In the genomic region with DNA sequence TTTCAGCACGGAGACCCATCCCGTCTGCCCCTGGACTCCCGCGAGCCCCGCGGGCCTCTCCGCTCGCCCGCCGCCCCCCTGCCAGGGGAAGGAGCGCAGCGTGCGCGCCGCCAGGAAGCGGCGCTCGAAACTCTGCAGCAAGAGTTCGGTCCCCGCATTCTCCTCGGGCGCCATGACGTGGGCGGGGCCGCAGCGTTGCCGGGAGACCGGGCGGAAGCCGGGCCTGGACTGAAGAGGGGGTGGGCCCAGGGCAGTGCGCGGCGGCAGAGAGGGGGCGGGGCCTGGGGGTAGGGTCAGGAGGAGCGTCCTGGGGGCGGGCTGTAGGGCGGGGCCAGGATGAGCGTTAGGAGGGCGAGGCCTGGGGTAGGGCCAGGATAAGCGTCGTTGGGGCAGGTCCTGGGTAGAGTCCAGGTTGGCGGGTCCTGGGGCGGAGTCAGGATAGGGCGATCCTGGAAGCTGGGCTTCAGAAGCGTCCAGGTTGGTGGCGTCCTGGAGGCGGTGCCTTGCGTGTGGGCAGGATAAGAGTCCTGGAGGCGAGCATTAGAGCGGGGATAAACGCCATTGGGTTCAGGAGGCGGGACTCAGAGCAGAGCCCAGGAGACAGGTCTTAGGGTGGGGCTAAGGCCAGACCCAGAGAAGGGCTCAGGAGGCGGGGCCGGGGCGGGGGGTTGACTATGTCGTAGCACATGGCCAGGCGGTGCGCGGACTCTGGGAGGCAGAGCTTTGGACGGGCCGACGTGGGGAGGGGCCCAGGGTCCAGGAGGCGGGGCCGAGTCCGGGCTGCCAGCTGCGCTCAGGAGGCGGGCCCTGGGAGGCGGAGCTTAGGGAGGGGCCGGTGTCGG, we compare ENCODE assay signal across 8 cellular contexts.
A peak's percentile ranks its signal among the peaks of the same experiment; 100 is the strongest.
DNase-seq lines count a peak whose midpoint lies in the region; ATAC-seq and TF ChIP-seq lines count a peak whose summit lies in the region.
"Not testable (repeated sequence)": the region's sequence is repeated elsewhere in the genome, so short reads cannot be mapped to it uniquely, and the experiment has no call there.

No MANE protein-coding gene starts in this region.

- not testable (repeated sequence) for H3K36me3 ChIP-seq in BJ (ENCODE audit: control insufficient read depth, insufficient read depth, low read length); liver (ENCODE audit: control insufficient read depth in 4 of 4, insufficient read depth in 3 of 4, low read depth in 1 of 4, low read length in 3 of 4)

- peak; percentile 100 for ATAC-seq in GM19438 (IDR thresholded peaks at IDR 0.05; ENCODE audit: low read depth, unreplicated experiment)
- ATAC-seq in HG03565 (IDR thresholded peaks at IDR 0.05; ENCODE audit: unreplicated experiment): peak; percentile 86

- peaks cover 16% of the 10 kb centered on the region for H3K4me1 Mint-ChIP-seq in activated CD4-positive, alpha-beta memory T cell treated with anti-CD3 and anti-CD28 coated beads, Interleukin-2, amount 10 ng/mL, durations not matched to agents 7 days and 5 days

- H3K27me3 ChIP-seq in BJ (ENCODE audit: control insufficient read depth, insufficient read depth, low read length); liver (ENCODE audit: control insufficient read depth in 4 of 4, insufficient read depth in 4 of 4, low read length in 3 of 4): not testable (repeated sequence)

- under 1% methylated on average over 70 of the region's 70 CpGs for WGBS in liver

- peak; percentile 96 for DNase-seq in BJ (ENCODE audit: low read depth)
- DNase-seq in NCI-H82 (lab: John Stamatoyannopoulos, UW): peak; percentile 16
- DNase-seq in activated CD4-positive, alpha-beta memory T cell treated with anti-CD3 and anti-CD28 coated beads, Interleukin-2, amount 10 ng/mL, durations not matched to agents 7 days and 5 days: peak; percentile 97
- DNase-seq in dermis microvascular lymphatic vessel endothelial cell (ENCODE audit: low read depth in 2 of 2): peak; percentile 96 to 98
- DNase-seq in stimulated activated CD4-positive, alpha-beta T cell treated with anti-CD3 and anti-CD28 coated beads, Interleukin-2, amount 100 ng/mL, for 48 hours: peak; percentile 95 to 97

- not testable (repeated sequence) for TF ChIP-seq CTCF in BJ (IDR thresholded peaks at IDR 0.05; ENCODE audit: insufficient read depth, low read depth, low read length); liver (IDR thresholded peaks at IDR 0.05; ENCODE audit: low read depth, low read length, missing input control)

- not testable (repeated sequence) for H3K9me3 Mint-ChIP-seq in activated CD4-positive, alpha-beta memory T cell treated with anti-CD3 and anti-CD28 coated beads, Interleukin-2, amount 10 ng/mL, durations not matched to agents 7 days and 5 days

- TF ChIP-seq RAD21 in liver (IDR thresholded peaks at IDR 0.05): not testable (repeated sequence)

- POLR2A ChIA-PET in BJ (lab: Charles Lee); activated CD4-positive, alpha-beta memory T cell treated with anti-CD3 and anti-CD28 coated beads, Interleukin-2, amount 10 ng/mL, durations not matched to agents 7 days and 5 days (lab: Charles Lee): not testable (repeated sequence)

- H3K9me3 ChIP-seq in liver (ENCODE audit: control insufficient read depth in 4 of 4, low read length in 3 of 4): not testable (repeated sequence)

- H3K27ac Mint-ChIP-seq in activated CD4-positive, alpha-beta memory T cell treated with anti-CD3 and anti-CD28 coated beads, Interleukin-2, amount 10 ng/mL, durations not matched to agents 7 days and 5 days: peak overlapping the region; percentile 99

- H3K36me3 Mint-ChIP-seq in activated CD4-positive, alpha-beta memory T cell treated with anti-CD3 and anti-CD28 coated beads, Interleukin-2, amount 10 ng/mL, durations not matched to agents 7 days and 5 days (ENCODE audit: low read depth): not testable (repeated sequence)

- peaks cover 0 to 10% (median 3%) of the 10 kb centered on the region in 4 donors for H3K4me1 ChIP-seq in liver (ENCODE audit: control insufficient read depth in 4 of 4, insufficient read depth in 4 of 4, low read length in 3 of 4)

- H3K27me3 Mint-ChIP-seq in activated CD4-positive, alpha-beta memory T cell treated with anti-CD3 and anti-CD28 coated beads, Interleukin-2, amount 10 ng/mL, durations not matched to agents 7 days and 5 days: not testable (repeated sequence)

- H3K27ac ChIP-seq in liver (ENCODE audit: low read depth in 1 of 2, low read length in 2 of 2): peak overlapping the region; percentile 82 to 84

- peak overlapping the region; percentile 57 for H3K4me3 ChIP-seq in BJ (ENCODE audit: low read depth, low read length)
- H3K4me3 ChIP-seq in liver (ENCODE audit: low read depth in 1 of 3, low read length in 3 of 3): peak overlapping the region in 2 of 3 donors; percentile 64 to 66

- H3K4me3 Mint-ChIP-seq in activated CD4-positive, alpha-beta memory T cell treated with anti-CD3 and anti-CD28 coated beads, Interleukin-2, amount 10 ng/mL, durations not matched to agents 7 days and 5 days: peak overlapping the region; percentile 96

- peak overlapping the region in 1 of 2 donors; percentile 60 for H3K9ac ChIP-seq in liver (ENCODE audit: low read depth in 1 of 2, low read length in 2 of 2)

- CTCF ChIA-PET in BJ (lab: Yijun Ruan, JAX): interaction anchor here (0.5 to 1.7 kb wide), 2 partner anchors 142 to 240 kb away, joined by 3 to 4 read pairs; no protein-coding TSS in a partner anchor
- CTCF ChIA-PET in activated CD4-positive, alpha-beta memory T cell treated with anti-CD3 and anti-CD28 coated beads, Interleukin-2, amount 10 ng/mL, durations not matched to agents 7 days and 5 days (lab: Charles Lee): not testable (repeated sequence)

TF ChIP-seq in liver, 16 proteins besides CTCF, POLR2A, EP300 and RAD21:
- peak in 1 of 2 donors; percentile 62 for TF ChIP-seq GABPA (IDR thresholded peaks at IDR 0.05 in 1 of 2, conservative IDR thresholded peaks at IDR 0.05 in 1 of 2)
- peak; percentile 50 for TF ChIP-seq FOXA1 (IDR thresholded peaks at IDR 0.05)
- peak; percentile 34 to 64 for TF ChIP-seq JUND (IDR thresholded peaks at IDR 0.05)
- peak; percentile 91 for TF ChIP-seq YY1 (IDR thresholded peaks at IDR 0.05)
- TF ChIP-seq FOXA2 (IDR thresholded peaks at IDR 0.05): peak; percentile 9
- TF ChIP-seq HNF4G (IDR thresholded peaks at IDR 0.05): peak; percentile 27
- TF ChIP-seq, protein P1, sequence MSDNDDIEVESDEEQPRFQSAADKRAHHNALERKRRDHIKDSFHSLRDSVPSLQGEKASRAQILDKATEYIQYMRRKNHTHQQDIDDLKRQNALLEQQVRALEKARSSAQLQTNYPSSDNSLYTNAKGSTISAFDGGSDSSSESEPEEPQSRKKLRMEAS (IDR thresholded peaks at IDR 0.05): peak; percentile 59
- TF ChIP-seq, protein P2, sequence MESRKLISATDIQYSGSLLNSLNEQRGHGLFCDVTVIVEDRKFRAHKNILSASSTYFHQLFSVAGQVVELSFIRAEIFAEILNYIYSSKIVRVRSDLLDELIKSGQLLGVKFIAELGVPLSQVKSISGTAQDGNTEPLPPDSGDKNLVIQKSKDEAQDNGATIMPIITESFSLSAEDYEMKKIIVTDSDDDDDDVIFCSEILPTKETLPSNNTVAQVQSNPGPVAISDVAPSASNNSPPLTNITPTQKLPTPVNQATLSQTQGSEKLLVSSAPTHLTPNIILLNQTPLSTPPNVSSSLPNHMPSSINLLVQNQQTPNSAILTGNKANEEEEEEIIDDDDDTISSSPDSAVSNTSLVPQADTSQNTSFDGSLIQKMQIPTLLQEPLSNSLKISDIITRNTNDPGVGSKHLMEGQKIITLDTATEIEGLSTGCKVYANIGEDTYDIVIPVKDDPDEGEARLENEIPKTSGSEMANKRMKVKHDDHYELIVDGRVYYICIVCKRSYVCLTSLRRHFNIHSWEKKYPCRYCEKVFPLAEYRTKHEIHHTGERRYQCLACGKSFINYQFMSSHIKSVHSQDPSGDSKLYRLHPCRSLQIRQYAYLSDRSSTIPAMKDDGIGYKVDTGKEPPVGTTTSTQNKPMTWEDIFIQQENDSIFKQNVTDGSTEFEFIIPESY (IDR thresholded peaks at IDR 0.05): peak; percentile 52
- peak; percentile 95 for TF ChIP-seq SP1 (IDR thresholded peaks at IDR 0.05)
- TF ChIP-seq HNF4A (conservative IDR thresholded peaks at IDR 0.05): peak; percentile 58 to 72
- peak; percentile 48 to 49 for TF ChIP-seq RXRA (IDR thresholded peaks at IDR 0.05)
- TF ChIP-seq NR2F2 (IDR thresholded peaks at IDR 0.05): peak; percentile 54
- TF ChIP-seq, protein P3, sequence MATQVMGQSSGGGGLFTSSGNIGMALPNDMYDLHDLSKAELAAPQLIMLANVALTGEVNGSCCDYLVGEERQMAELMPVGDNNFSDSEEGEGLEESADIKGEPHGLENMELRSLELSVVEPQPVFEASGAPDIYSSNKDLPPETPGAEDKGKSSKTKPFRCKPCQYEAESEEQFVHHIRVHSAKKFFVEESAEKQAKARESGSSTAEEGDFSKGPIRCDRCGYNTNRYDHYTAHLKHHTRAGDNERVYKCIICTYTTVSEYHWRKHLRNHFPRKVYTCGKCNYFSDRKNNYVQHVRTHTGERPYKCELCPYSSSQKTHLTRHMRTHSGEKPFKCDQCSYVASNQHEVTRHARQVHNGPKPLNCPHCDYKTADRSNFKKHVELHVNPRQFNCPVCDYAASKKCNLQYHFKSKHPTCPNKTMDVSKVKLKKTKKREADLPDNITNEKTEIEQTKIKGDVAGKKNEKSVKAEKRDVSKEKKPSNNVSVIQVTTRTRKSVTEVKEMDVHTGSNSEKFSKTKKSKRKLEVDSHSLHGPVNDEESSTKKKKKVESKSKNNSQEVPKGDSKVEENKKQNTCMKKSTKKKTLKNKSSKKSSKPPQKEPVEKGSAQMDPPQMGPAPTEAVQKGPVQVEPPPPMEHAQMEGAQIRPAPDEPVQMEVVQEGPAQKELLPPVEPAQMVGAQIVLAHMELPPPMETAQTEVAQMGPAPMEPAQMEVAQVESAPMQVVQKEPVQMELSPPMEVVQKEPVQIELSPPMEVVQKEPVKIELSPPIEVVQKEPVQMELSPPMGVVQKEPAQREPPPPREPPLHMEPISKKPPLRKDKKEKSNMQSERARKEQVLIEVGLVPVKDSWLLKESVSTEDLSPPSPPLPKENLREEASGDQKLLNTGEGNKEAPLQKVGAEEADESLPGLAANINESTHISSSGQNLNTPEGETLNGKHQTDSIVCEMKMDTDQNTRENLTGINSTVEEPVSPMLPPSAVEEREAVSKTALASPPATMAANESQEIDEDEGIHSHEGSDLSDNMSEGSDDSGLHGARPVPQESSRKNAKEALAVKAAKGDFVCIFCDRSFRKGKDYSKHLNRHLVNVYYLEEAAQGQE (IDR thresholded peaks at IDR 0.05): peak; percentile 79

Comparison
In these comparisons a context has a peak if more than half of its experiments do, and no peak if none do; other contexts are left out.
1. Peak in every context shown above with its lines: DNase-seq, ATAC-seq, H3K4me3 ChIP-seq and H3K27ac ChIP-seq.
2. DNase-seq: peak in every context shown above with its lines; median percentile 97 in activated CD4-positive, alpha-beta memory T cell treated with anti-CD3 and anti-CD28 coated beads, Interleukin-2, amount 10 ng/mL, durations not matched to agents 7 days and 5 days; 97 in dermis microvascular lymphatic vessel endothelial cell; 96 in BJ; 96 in stimulated activated CD4-positive, alpha-beta T cell treated with anti-CD3 and anti-CD28 coated beads, Interleukin-2, amount 100 ng/mL, for 48 hours; 16 in NCI-H82.